Comparison of ENCODE assay signal across 9 cellular contexts in genomic region chr12:7128681-7129593, GRCh38. TPM values are rescaled to one million over a fixed set of nuclear protein-coding genes. Genes with fewer than 3 reads are reported as not detected.
DNase-seq lines count a peak whose midpoint lies in the region; ATAC-seq, FAIRE-seq and TF ChIP-seq lines count a peak whose summit lies in the region.
"Had no signal": no experiment of that assay in that cellular context is flagged by ENCODE, and none has a peak within 500 bp of the region (broad histone marks: within the 10 kb centered on the region; RNA-seq: fewer than 3 reads in every experiment).

RBP5 (minus strand) TSS chr12:7128889; CDS start chr12:7128775, 114 bp downstream.

- DNase-seq in HFFc6 = no peak
- DNase-seq in WTC11 (ENCODE audit: low spot score) = no peak
- DNase-seq in small intestine = no peak
- DNase-seq in GF-D8 (lab: John Stamatoyannopoulos, UW) = no peak
- no peak for DNase-seq in GM13976 (ENCODE audit: low spot score)

- H3K4me1 ChIP-seq in iPS-15b (ENCODE audit: control insufficient read depth, insufficient read depth, low read length) = peaks cover 13% of the 10 kb centered on the region
- H3K4me1 ChIP-seq in small intestine (ENCODE audit: control insufficient read depth in 2 of 2, insufficient read depth in 1 of 2, low read depth in 1 of 2, low read length in 1 of 2) = peaks cover 0 to 3% of the 10 kb centered on the region in 2 donors

- peak within 1 kb of the TSS; percentile 47 for H3K9ac ChIP-seq in iPS-15b (ENCODE audit: low read depth, low read length)

- H3K9me3 ChIP-seq in iPS-15b (ENCODE audit: control insufficient read depth, insufficient read depth, low read length) (no peaks in the 10 kb centered on the region), small intestine (ENCODE audit: control insufficient read depth, low read depth) (no peaks in the 10 kb centered on the region)

- H3K4me3 ChIP-seq in iPS-15b (ENCODE audit: low read depth, low read length) (peak within 1 kb of the TSS; percentile 88), small intestine (ENCODE audit: low read depth in 1 of 2, low read length in 2 of 2) (peak within 1 kb of the TSS; percentile 53 to 56)

- H3K27me3 ChIP-seq in iPS-15b (ENCODE audit: control insufficient read depth, insufficient read depth, low read length) (peaks cover 11% of the 10 kb centered on the region), small intestine (ENCODE audit: control insufficient read depth in 2 of 2, insufficient read depth in 2 of 2, low read length in 2 of 2) (no peaks in the 10 kb centered on the region)

- H3K27me3 Mint-ChIP-seq in HFFc6 (ENCODE audit: insufficient read depth) = peaks cover 3% of the 10 kb centered on the region
- peaks cover 23% of the 10 kb centered on the region for H3K27me3 Mint-ChIP-seq in WTC11 (ENCODE audit: low read depth)

- 39 to 48% (median 39%) methylated on average over 10 to 11 of the region's 11 CpGs for WGBS in small intestine, 3 donors

- H3K4me1 Mint-ChIP-seq in HFFc6 (ENCODE audit: low read depth) (peaks cover 17% of the 10 kb centered on the region), WTC11 (peaks cover 34% of the 10 kb centered on the region)

- peak within 1 kb of the TSS in 1 of 2 donors; percentile 62 for H3K27ac ChIP-seq in small intestine (ENCODE audit: low read depth in 1 of 2, low read length in 1 of 2)

- H3K9me3 Mint-ChIP-seq in HFFc6 = no peaks in the 10 kb centered on the region
- no peaks in the 10 kb centered on the region for H3K9me3 Mint-ChIP-seq in WTC11

- H3K4me3 Mint-ChIP-seq in HFFc6 = peak within 1 kb of the TSS; percentile 86
- H3K4me3 Mint-ChIP-seq in WTC11 = peak within 1 kb of the TSS; percentile 93

- CTCF ChIA-PET in WTC11 (lab: Charles Lee) = interaction anchor here (1.3 to 1.4 kb wide), 2 partner anchors 16 to 19 kb away, joined by 4 to 5 read pairs; no protein-coding TSS in a partner anchor

- no peak for FAIRE-seq in small intestine (lab: Jason Lieb, UNC)

- TF ChIP-seq CTCF in HFFc6 (IDR thresholded peaks at IDR 0.05) (no peak), WTC11 (IDR thresholded peaks at IDR 0.05) (no peak), GM13976 (IDR thresholded peaks at IDR 0.05; ENCODE audit: borderline replicate concordance, control extremely low read depth, extremely low read depth, insufficient read depth, missing control alignments) (no peak)

- POLR2A ChIA-PET in WTC11 (lab: Charles Lee) = no interaction called here

- peak within 1 kb of the TSS; percentile 26; the same call in 1 of the 2 replicates for H3K27ac Mint-ChIP-seq in HFFc6
- H3K27ac Mint-ChIP-seq in WTC11 = peak within 1 kb of the TSS; percentile 63

- no peak; the same call in 1 of the 2 replicates for ATAC-seq in WTC11
- ATAC-seq in esophagus mucosa = no peak
- ATAC-seq in GM19467 (IDR thresholded peaks at IDR 0.05; ENCODE audit: unreplicated experiment) = no peak

- H3K36me3 ChIP-seq in iPS-15b (ENCODE audit: control insufficient read depth, insufficient read depth, low read length) (peaks cover 3% of the 10 kb centered on the region), small intestine (ENCODE audit: control insufficient read depth in 2 of 2, insufficient read depth in 2 of 2, low read length in 2 of 2) (no peaks in the 10 kb centered on the region)

- H3K36me3 Mint-ChIP-seq in HFFc6 (ENCODE audit: low read depth) = no peaks in the 10 kb centered on the region; the same call in 1 of the 2 replicates
- H3K36me3 Mint-ChIP-seq in WTC11 = no peaks in the 10 kb centered on the region; the same call in 1 of the 2 replicates

- in situ Hi-C loops in GM13976 (cut with MboI; ENCODE audit: low sequenced_read_pairs, unreplicated experiment) = no loop called here

TF ChIP-seq in WTC11, 78 proteins besides CTCF, POLR2A, EP300 and RAD21:
- TF ChIP-seq NR3C1 (CRISPR knock-in tag; conservative IDR thresholded peaks at IDR 0.05; ENCODE audit: low read depth) = no peak
- no peak for TF ChIP-seq ZBTB43 (CRISPR knock-in tag; IDR thresholded peaks at IDR 0.05)
- no peak for TF ChIP-seq PREB (CRISPR knock-in tag; IDR thresholded peaks at IDR 0.05; ENCODE audit: borderline replicate concordance)
- no peak for TF ChIP-seq ZNF263 (CRISPR knock-in tag; IDR thresholded peaks at IDR 0.05; ENCODE audit: low read depth)
- no peak for TF ChIP-seq ZNF532 (CRISPR knock-in tag; IDR thresholded peaks at IDR 0.05; ENCODE audit: borderline replicate concordance)
- no peak for TF ChIP-seq ZNF281 (CRISPR knock-in tag; IDR thresholded peaks at IDR 0.05)
- no peak for TF ChIP-seq MAX (CRISPR knock-in tag; IDR thresholded peaks at IDR 0.05)
- no peak for TF ChIP-seq MYBL2 (CRISPR knock-in tag; IDR thresholded peaks at IDR 0.05)
- no peak for TF ChIP-seq ELF4 (CRISPR knock-in tag; IDR thresholded peaks at IDR 0.05; ENCODE audit: low read depth)
- TF ChIP-seq ZNF232 (CRISPR knock-in tag; IDR thresholded peaks at IDR 0.05) = no peak
- no peak for TF ChIP-seq GTF2I (CRISPR knock-in tag; conservative IDR thresholded peaks at IDR 0.05)
- no peak for TF ChIP-seq SOX15 (CRISPR knock-in tag; IDR thresholded peaks at IDR 0.05)
- TF ChIP-seq CREM (CRISPR knock-in tag; IDR thresholded peaks at IDR 0.05) = no peak

RNA-seq across cellular contexts. Expression of gene RBP5, which starts in this region (rescaled TPM):
- not detected for total RNA-seq in HFFc6 (2021; fragmentation: NEBNext Ultra II Directional; extraction: Animal tissue kit (Norgen Biotek cat#: 25700))
- 4.1 to 5.4 TPM (median 4.7 TPM) in 3 replicates for total RNA-seq in WTC11 (2021)
- polyA plus RNA-seq in small intestine = 10 to 100 TPM in 1 of 3 donors, 1 to 10 TPM in 1, under 1 TPM in 1; 0.67 to 10.5 (median 5.1) TPM
- total RNA-seq in esophagus mucosa = 0.76 TPM
- total RNA-seq: HT1080 had no signal
